ENCODE assay signal across 22 cellular contexts in genomic region chr2:209511637-209512036, GRCh38.
"Had no signal": no experiment of that assay in that cellular context is flagged by ENCODE, and none has a peak within 500 bp of the region (broad histone marks: within the 10 kb centered on the region; RNA-seq: fewer than 3 reads in every experiment).

No MANE protein-coding gene starts in this region.

- ATAC-seq: left lobe of liver; naive thymus-derived CD8-positive, alpha-beta T cell; right cardiac atrium; stimulated activated effector memory CD8-positive, alpha-beta T cell treated with anti-CD3 and anti-CD28 coated beads, Interleukin-12 subunit alpha, Interleukin-12 subunit beta, amount 100 ng/mL, for 72 hours; stimulated activated naive CD8-positive, alpha-beta T cell treated with anti-CD3 and anti-CD28 coated beads, Interleukin-15, Interleukin-2, amounts not matched to agents 100 U/mL and 50 U/mL, for 24 hours had no signal

- H3K9me3 ChIP-seq: esophagus squamous epithelium, prostate gland, sigmoid colon, testis, tibial artery had no signal

- H3K4me1 ChIP-seq: esophagus squamous epithelium, prostate gland, sigmoid colon, testis, tibial artery had no signal

- H3K27ac ChIP-seq: coronary artery, esophagus squamous epithelium, prostate gland, sigmoid colon, testis, tibial artery had no signal

- H3K36me3 ChIP-seq: esophagus squamous epithelium, prostate gland, sigmoid colon, tibial artery had no signal

- FAIRE-seq: endothelial cell of umbilical vein, keratinocyte had no signal

- H3K9me3 Mint-ChIP-seq: naive thymus-derived CD8-positive, alpha-beta T cell; nephron progenitor cell; stimulated activated effector memory CD8-positive, alpha-beta T cell treated with anti-CD3 and anti-CD28 coated beads, Interleukin-12 subunit alpha, Interleukin-12 subunit beta, amount 100 ng/mL, for 72 hours; type B pancreatic cell had no signal

- H3K36me3 Mint-ChIP-seq: naive thymus-derived CD8-positive, alpha-beta T cell; stimulated activated effector memory CD8-positive, alpha-beta T cell treated with anti-CD3 and anti-CD28 coated beads, Interleukin-12 subunit alpha, Interleukin-12 subunit beta, amount 100 ng/mL, for 72 hours; type B pancreatic cell had no signal

- H3K27me3 Mint-ChIP-seq: naive thymus-derived CD8-positive, alpha-beta T cell; type B pancreatic cell had no signal

- H3K27me3 ChIP-seq: esophagus squamous epithelium, sigmoid colon, testis, tibial artery had no signal

- H3K27ac Mint-ChIP-seq: naive thymus-derived CD8-positive, alpha-beta T cell; nephron progenitor cell; stimulated activated effector memory CD8-positive, alpha-beta T cell treated with anti-CD3 and anti-CD28 coated beads, Interleukin-12 subunit alpha, Interleukin-12 subunit beta, amount 100 ng/mL, for 72 hours; type B pancreatic cell had no signal

- H3K4me1 Mint-ChIP-seq: nephron progenitor cell; stimulated activated effector memory CD8-positive, alpha-beta T cell treated with anti-CD3 and anti-CD28 coated beads, Interleukin-12 subunit alpha, Interleukin-12 subunit beta, amount 100 ng/mL, for 72 hours had no signal

- DNase-seq: dermis blood vessel endothelial cell; effector memory CD4-positive, alpha-beta T cell; erythroblast; esophagus squamous epithelium; naive thymus-derived CD8-positive, alpha-beta T cell; nephron progenitor cell; nucleus accumbens; right cardiac atrium; sigmoid colon; stimulated activated CD4-positive, alpha-beta T cell treated with anti-CD3 and anti-CD28 coated beads, Interleukin-2, amount 100 ng/mL, for 24 hours; stimulated activated CD4-positive, alpha-beta T cell treated with anti-CD3 and anti-CD28 coated beads, Interleukin-4, amount 100 ng/mL, for 24 hours; stimulated activated naive CD8-positive, alpha-beta T cell treated with anti-CD3 and anti-CD28 coated beads, Interleukin-15, Interleukin-2, amounts not matched to agents 100 U/mL and 50 U/mL, for 24 hours; substantia nigra; testis; tibial artery had no signal

- H3K4me3 Mint-ChIP-seq: naive thymus-derived CD8-positive, alpha-beta T cell; nephron progenitor cell; stimulated activated effector memory CD8-positive, alpha-beta T cell treated with anti-CD3 and anti-CD28 coated beads, Interleukin-12 subunit alpha, Interleukin-12 subunit beta, amount 100 ng/mL, for 72 hours; type B pancreatic cell had no signal

- H3K4me3 ChIP-seq: coronary artery, esophagus squamous epithelium, prostate gland, sigmoid colon, testis, tibial artery had no signal
